In the genomic region with DNA sequence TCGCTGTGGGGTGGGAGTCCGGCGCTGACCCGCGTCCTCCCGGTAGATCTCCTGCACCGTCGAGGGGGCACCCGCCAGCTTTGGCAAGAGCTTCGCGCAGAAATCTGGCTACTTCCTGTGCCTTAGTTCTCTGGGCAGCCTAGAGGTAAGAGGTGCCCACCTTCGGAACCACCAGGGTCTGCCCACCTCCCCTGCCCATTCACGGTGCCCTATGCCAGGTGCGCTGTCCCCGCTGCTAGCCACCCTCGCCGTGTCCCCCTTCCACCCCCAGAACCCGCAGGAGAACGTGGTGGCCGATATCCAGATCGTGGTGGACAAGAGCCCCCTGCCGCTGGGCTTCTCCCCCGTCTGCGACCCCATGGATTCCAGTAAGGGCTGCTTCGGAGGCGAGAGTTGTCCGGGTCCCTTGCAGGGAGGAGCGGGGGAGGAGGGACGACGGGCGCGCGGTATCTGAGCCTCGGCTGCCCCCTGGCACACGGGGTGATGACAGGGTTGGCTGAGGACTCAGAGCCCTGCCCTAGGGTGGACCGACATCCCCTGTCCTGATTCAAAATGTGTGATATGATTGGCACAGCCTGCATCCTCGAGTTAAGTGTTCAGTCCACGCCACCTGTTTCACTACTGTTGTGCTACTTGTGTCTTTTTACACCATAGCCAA, we compare ENCODE assay signal across 1 cellular context.
TF ChIP-seq lines count a peak whose summit lies in the region.

No MANE protein-coding gene starts in this region.

TF ChIP-seq in HEK293, 187 proteins besides CTCF, POLR2A, EP300 and RAD21 (continued from another document):
- TF ChIP-seq, protein P1, sequence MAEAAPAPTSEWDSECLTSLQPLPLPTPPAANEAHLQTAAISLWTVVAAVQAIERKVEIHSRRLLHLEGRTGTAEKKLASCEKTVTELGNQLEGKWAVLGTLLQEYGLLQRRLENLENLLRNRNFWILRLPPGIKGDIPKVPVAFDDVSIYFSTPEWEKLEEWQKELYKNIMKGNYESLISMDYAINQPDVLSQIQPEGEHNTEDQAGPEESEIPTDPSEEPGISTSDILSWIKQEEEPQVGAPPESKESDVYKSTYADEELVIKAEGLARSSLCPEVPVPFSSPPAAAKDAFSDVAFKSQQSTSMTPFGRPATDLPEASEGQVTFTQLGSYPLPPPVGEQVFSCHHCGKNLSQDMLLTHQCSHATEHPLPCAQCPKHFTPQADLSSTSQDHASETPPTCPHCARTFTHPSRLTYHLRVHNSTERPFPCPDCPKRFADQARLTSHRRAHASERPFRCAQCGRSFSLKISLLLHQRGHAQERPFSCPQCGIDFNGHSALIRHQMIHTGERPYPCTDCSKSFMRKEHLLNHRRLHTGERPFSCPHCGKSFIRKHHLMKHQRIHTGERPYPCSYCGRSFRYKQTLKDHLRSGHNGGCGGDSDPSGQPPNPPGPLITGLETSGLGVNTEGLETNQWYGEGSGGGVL (tag by site-specific recombination; IDR thresholded peaks at IDR 0.05) = peak; percentile 35
- TF ChIP-seq ZNF248 (tag by site-specific recombination; IDR thresholded peaks at IDR 0.05) = no peak
- TF ChIP-seq ZSCAN16 (tag by site-specific recombination; IDR thresholded peaks at IDR 0.05) = peak; percentile 92
- TF ChIP-seq ZNF600 (tag by site-specific recombination; IDR thresholded peaks at IDR 0.05) = peak; percentile 68; the same call in 1 of the 2 replicates
- TF ChIP-seq, protein P2, sequence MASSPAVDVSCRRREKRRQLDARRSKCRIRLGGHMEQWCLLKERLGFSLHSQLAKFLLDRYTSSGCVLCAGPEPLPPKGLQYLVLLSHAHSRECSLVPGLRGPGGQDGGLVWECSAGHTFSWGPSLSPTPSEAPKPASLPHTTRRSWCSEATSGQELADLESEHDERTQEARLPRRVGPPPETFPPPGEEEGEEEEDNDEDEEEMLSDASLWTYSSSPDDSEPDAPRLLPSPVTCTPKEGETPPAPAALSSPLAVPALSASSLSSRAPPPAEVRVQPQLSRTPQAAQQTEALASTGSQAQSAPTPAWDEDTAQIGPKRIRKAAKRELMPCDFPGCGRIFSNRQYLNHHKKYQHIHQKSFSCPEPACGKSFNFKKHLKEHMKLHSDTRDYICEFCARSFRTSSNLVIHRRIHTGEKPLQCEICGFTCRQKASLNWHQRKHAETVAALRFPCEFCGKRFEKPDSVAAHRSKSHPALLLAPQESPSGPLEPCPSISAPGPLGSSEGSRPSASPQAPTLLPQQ (tag by site-specific recombination; IDR thresholded peaks at IDR 0.05) = no peak
- no peak for TF ChIP-seq ZBTB17 (tag by site-specific recombination; IDR thresholded peaks at IDR 0.05)
- no peak for TF ChIP-seq ZNF174 (tag by site-specific recombination; IDR thresholded peaks at IDR 0.05)
- TF ChIP-seq ZSCAN23 (tag by site-specific recombination; IDR thresholded peaks at IDR 0.05) = no peak
- no peak for TF ChIP-seq HOXA7 (CRISPR knock-in tag; IDR thresholded peaks at IDR 0.05; ENCODE audit: borderline replicate concordance)
- TF ChIP-seq SP7 (tag by site-specific recombination; IDR thresholded peaks at IDR 0.05) = no peak
- TF ChIP-seq, protein P3, sequence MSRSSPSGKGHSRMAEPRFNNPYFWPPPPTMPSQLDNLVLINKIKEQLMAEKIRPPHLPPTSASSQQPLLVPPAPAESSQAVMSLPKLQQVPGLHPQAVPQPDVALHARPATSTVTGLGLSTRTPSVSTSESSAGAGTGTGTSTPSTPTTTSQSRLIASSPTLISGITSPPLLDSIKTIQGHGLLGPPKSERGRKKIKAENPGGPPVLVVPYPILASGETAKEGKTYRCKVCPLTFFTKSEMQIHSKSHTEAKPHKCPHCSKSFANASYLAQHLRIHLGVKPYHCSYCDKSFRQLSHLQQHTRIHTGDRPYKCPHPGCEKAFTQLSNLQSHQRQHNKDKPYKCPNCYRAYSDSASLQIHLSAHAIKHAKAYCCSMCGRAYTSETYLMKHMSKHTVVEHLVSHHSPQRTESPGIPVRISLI (tag by site-specific recombination; IDR thresholded peaks at IDR 0.05) = no peak
- no peak for TF ChIP-seq ZNF114 (tag by site-specific recombination; IDR thresholded peaks at IDR 0.05)
- no peak for TF ChIP-seq ZNF266 (tag by site-specific recombination; IDR thresholded peaks at IDR 0.05; ENCODE audit: low read depth)
- TF ChIP-seq, protein P4, sequence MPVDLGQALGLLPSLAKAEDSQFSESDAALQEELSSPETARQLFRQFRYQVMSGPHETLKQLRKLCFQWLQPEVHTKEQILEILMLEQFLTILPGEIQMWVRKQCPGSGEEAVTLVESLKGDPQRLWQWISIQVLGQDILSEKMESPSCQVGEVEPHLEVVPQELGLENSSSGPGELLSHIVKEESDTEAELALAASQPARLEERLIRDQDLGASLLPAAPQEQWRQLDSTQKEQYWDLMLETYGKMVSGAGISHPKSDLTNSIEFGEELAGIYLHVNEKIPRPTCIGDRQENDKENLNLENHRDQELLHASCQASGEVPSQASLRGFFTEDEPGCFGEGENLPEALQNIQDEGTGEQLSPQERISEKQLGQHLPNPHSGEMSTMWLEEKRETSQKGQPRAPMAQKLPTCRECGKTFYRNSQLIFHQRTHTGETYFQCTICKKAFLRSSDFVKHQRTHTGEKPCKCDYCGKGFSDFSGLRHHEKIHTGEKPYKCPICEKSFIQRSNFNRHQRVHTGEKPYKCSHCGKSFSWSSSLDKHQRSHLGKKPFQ (tag by site-specific recombination; IDR thresholded peaks at IDR 0.05) = no peak
- TF ChIP-seq, protein P5, sequence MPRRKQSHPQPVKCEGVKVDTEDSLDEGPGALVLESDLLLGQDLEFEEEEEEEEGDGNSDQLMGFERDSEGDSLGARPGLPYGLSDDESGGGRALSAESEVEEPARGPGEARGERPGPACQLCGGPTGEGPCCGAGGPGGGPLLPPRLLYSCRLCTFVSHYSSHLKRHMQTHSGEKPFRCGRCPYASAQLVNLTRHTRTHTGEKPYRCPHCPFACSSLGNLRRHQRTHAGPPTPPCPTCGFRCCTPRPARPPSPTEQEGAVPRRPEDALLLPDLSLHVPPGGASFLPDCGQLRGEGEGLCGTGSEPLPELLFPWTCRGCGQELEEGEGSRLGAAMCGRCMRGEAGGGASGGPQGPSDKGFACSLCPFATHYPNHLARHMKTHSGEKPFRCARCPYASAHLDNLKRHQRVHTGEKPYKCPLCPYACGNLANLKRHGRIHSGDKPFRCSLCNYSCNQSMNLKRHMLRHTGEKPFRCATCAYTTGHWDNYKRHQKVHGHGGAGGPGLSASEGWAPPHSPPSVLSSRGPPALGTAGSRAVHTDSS (tag by site-specific recombination; IDR thresholded peaks at IDR 0.05) = no peak
